8 cellular contexts compared by ENCODE assay signal in the genomic region with DNA sequence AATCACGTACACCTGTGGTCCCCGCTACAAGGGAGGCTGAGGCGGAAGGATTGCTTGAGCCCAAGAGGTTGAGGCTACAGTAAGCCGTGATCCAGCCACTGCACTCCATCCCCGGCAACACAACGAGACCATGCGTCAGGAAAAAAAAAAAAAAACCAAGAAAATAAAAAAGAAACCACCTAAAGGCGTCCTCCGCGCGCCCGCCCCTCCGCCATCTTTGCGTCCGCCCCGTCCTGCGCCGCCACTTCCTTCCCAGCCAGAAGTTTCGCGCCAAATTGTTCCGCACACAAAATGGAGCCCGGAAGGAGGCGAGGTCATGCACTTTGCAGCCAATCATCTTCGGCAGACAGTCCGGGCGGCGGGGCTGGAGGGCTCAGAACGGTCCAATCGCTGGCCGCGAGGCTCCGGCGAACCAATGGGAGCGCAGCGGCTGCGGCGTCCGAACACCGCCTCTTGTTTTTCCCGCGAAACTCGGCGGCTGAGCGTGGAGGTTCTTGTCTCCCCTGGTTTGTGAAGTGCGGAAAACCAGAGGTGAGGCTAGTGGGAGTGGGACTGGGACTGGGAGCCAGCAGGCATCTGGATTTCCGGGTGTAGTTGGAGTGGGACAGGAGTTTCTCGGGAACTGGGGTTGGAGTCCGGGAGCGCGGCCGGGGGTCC. TPM values are rescaled to one million over a fixed set of nuclear protein-coding genes. Genes with fewer than 3 reads are reported as not detected.
A peak's percentile ranks its signal among the peaks of the same experiment; 100 is the strongest.
DNase-seq lines count a peak whose midpoint lies in the region; ATAC-seq, FAIRE-seq and TF ChIP-seq lines count a peak whose summit lies in the region.

Gene MCM5 (plus strand): TSS at position 463 of the 657 bp plus-strand sequence. CDS start 299 bp downstream, outside the sequence.

- DNase-seq in GM12891 (ENCODE audit: insufficient read length, low spot score) (peak; percentile 97), NCI-H146 (lab: John Stamatoyannopoulos, UW) (peak; percentile 94), amniotic epithelial cell (ENCODE audit: low read depth) (peak; percentile 96), left cardiac atrium (peak; percentile 98), posterior vena cava (ENCODE audit: low spot score) (peak; percentile 99), ureter (ENCODE audit: low spot score) (peak; percentile 98)

- FAIRE-seq in GM12891 (lab: Jason Lieb, UNC), result peak; percentile 98

- intact Hi-C loops in T-helper 1 cell treated with Interleukin-12 subunit alpha and Interleukin-12 subunit beta and Interleukin-4 antibody, amounts not matched to agents 30 ng/mL and 1 ng/mL, for 36 hours (cut with micrococcal nuclease), result loop anchor here (1.0 kb wide), 4 partner anchors 19 to 152 kb away; partner anchors contain the start of gene HMOX1
- intact Hi-C loops in left cardiac atrium (cut with DNase I), result no loop called here
- intact Hi-C loops in posterior vena cava (cut with DNase I), result no loop called here

- ATAC-seq in HG02840 (IDR thresholded peaks at IDR 0.05; ENCODE audit: low FRiP score, unreplicated experiment) (peak; percentile 91), left cardiac atrium (peak; percentile 100)

- TF ChIP-seq POLR2A in GM12891 (IDR thresholded peaks at IDR 0.05; ENCODE audit: low read depth, low read length), result peak; percentile 75

TF ChIP-seq in GM12891, 5 proteins besides CTCF, POLR2A, EP300 and RAD21:
- TF ChIP-seq POLR2AphosphoS5 (IDR thresholded peaks at IDR 0.05; ENCODE audit: low read depth, low read length) (peak; percentile 82), PAX5 (IDR thresholded peaks at IDR 0.05; ENCODE audit: insufficient read depth, low read length, severe bottlenecking) (no peak), SPI1 (IDR thresholded peaks at IDR 0.05; ENCODE audit: low read depth, low read length) (peak; percentile 79), POU2F2 (IDR thresholded peaks at IDR 0.05; ENCODE audit: low read depth, low read length) (no peak), TAF1 (IDR thresholded peaks at IDR 0.05; ENCODE audit: low read depth, low read length) (peak; percentile 82)

RNA-seq across cellular contexts. Expression of gene MCM5, which starts in this region (rescaled TPM):
- 112 TPM for polyA plus RNA-seq in GM12891 (2012; ENCODE audit: low read depth, missing spikeins)
- 206 TPM in 2 replicates for total RNA-seq in T-helper 1 cell treated with Interleukin-12 subunit alpha and Interleukin-12 subunit beta and Interleukin-4 antibody, amounts not matched to agents 30 ng/mL and 1 ng/mL, for 36 hours
- total RNA-seq in left cardiac atrium, result 10 to 100 TPM; 11.0 to 21.9 TPM
- 10 to 100 TPM; 15.2 to 17.3 TPM for total RNA-seq in posterior vena cava
- total RNA-seq in ureter, result 27.9 TPM

Comparison
In these comparisons a context has a peak if more than half of its experiments do, and no peak if none do; other contexts are left out.
1. Peak in every context shown above with its lines: DNase-seq and ATAC-seq.